1 cellular context compared by ENCODE assay signal in genomic region chr19:58575183-58576041, GRCh38.
A peak's percentile ranks its signal among the peaks of the same experiment; 100 is the strongest.
TF ChIP-seq lines count a peak whose summit lies in the region.

No MANE protein-coding gene starts in this region.

TF ChIP-seq in HepG2, 621 proteins besides CTCF, POLR2A, EP300 and RAD21 (continued from another document and continues in another):
- TF ChIP-seq ZMAT5 (CRISPR knock-in tag; IDR thresholded peaks at IDR 0.05; ENCODE audit: borderline replicate concordance, low read depth), result no peak
- no peak; the same call in 1 of the 2 replicates for TF ChIP-seq GATAD2A (CRISPR knock-in tag; IDR thresholded peaks at IDR 0.05)
- TF ChIP-seq ZNF558 (CRISPR knock-in tag; IDR thresholded peaks at IDR 0.05; ENCODE audit: borderline replicate concordance), result peak; percentile 30; the same call in 1 of the 2 replicates
- no peak for TF ChIP-seq CENPT (CRISPR knock-in tag; IDR thresholded peaks at IDR 0.05; ENCODE audit: low read depth)
- TF ChIP-seq RELA (CRISPR knock-in tag; IDR thresholded peaks at IDR 0.05), result no peak; the same call in 1 of the 2 replicates
- TF ChIP-seq ZNF234 (CRISPR knock-in tag; conservative IDR thresholded peaks at IDR 0.05), result no peak
- TF ChIP-seq IKZF5 (CRISPR knock-in tag; IDR thresholded peaks at IDR 0.05), result peak; percentile 39
- TF ChIP-seq ZNF362 (CRISPR knock-in tag; IDR thresholded peaks at IDR 0.05; ENCODE audit: borderline replicate concordance), result peak; percentile 61; the same call in 1 of the 2 replicates
- TF ChIP-seq, protein P1, sequence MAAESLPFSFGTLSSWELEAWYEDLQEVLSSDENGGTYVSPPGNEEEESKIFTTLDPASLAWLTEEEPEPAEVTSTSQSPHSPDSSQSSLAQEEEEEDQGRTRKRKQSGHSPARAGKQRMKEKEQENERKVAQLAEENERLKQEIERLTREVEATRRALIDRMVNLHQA (CRISPR knock-in tag; IDR thresholded peaks at IDR 0.05), result no peak
- peak; percentile 48; the same call in 1 of the 2 replicates for TF ChIP-seq FOSL1 (CRISPR knock-in tag; IDR thresholded peaks at IDR 0.05; ENCODE audit: borderline replicate concordance)
- peak; percentile 84; the same call in 1 of the 2 replicates for TF ChIP-seq MYNN (CRISPR knock-in tag; IDR thresholded peaks at IDR 0.05; ENCODE audit: low read depth)
- TF ChIP-seq, protein P2, sequence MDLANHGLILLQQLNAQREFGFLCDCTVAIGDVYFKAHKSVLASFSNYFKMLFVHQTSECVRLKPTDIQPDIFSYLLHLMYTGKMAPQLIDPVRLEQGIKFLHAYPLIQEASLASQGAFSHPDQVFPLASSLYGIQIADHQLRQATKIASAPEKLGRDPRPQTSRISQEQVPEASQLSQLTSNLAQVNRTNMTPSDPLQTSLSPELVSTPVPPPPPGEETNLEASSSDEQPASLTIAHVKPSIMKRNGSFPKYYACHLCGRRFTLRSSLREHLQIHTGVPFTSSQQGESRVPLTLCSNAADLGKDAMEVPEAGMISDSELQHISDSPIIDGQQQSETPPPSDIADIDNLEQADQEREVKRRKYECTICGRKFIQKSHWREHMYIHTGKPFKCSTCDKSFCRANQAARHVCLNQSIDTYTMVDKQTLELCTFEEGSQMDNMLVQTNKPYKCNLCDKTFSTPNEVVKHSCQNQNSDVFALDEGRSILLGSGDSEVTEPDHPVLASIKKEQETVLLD (CRISPR knock-in tag; IDR thresholded peaks at IDR 0.05; ENCODE audit: low read depth), result no peak
- peak; percentile 87; the same call in 1 of the 2 replicates for TF ChIP-seq KDM2A (CRISPR knock-in tag; IDR thresholded peaks at IDR 0.05; ENCODE audit: borderline replicate concordance, low read depth)
- TF ChIP-seq ZNF878 (CRISPR knock-in tag; IDR thresholded peaks at IDR 0.05), result no peak
- no peak for TF ChIP-seq ZNF850 (CRISPR knock-in tag; conservative IDR thresholded peaks at IDR 0.05)
- TF ChIP-seq FOXA3 (CRISPR knock-in tag; IDR thresholded peaks at IDR 0.05), result no peak
- TF ChIP-seq, protein P3, sequence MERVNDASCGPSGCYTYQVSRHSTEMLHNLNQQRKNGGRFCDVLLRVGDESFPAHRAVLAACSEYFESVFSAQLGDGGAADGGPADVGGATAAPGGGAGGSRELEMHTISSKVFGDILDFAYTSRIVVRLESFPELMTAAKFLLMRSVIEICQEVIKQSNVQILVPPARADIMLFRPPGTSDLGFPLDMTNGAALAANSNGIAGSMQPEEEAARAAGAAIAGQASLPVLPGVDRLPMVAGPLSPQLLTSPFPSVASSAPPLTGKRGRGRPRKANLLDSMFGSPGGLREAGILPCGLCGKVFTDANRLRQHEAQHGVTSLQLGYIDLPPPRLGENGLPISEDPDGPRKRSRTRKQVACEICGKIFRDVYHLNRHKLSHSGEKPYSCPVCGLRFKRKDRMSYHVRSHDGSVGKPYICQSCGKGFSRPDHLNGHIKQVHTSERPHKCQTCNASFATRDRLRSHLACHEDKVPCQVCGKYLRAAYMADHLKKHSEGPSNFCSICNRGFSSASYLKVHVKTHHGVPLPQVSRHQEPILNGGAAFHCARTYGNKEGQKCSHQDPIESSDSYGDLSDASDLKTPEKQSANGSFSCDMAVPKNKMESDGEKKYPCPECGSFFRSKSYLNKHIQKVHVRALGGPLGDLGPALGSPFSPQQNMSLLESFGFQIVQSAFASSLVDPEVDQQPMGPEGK (CRISPR knock-in tag; IDR thresholded peaks at IDR 0.05), result no peak
- TF ChIP-seq ZFYVE20 (CRISPR knock-in tag; IDR thresholded peaks at IDR 0.05; ENCODE audit: borderline replicate concordance, low read depth), result no peak
- no peak for TF ChIP-seq ZBTB10 (CRISPR knock-in tag; IDR thresholded peaks at IDR 0.05; ENCODE audit: borderline replicate concordance)
- no peak for TF ChIP-seq ARNT (IDR thresholded peaks at IDR 0.05)
- TF ChIP-seq U2AF2 (IDR thresholded peaks at IDR 0.05; ENCODE audit: low read depth, low read length), result no peak
- peak; percentile 77; the same call in 1 of the 2 replicates for TF ChIP-seq KDM5B (CRISPR knock-in tag; IDR thresholded peaks at IDR 0.05; ENCODE audit: borderline replicate concordance)
- TF ChIP-seq, protein P4, sequence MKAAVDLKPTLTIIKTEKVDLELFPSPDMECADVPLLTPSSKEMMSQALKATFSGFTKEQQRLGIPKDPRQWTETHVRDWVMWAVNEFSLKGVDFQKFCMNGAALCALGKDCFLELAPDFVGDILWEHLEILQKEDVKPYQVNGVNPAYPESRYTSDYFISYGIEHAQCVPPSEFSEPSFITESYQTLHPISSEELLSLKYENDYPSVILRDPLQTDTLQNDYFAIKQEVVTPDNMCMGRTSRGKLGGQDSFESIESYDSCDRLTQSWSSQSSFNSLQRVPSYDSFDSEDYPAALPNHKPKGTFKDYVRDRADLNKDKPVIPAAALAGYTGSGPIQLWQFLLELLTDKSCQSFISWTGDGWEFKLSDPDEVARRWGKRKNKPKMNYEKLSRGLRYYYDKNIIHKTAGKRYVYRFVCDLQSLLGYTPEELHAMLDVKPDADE (CRISPR knock-in tag; IDR thresholded peaks at IDR 0.05), result no peak
- TF ChIP-seq POLR2G (IDR thresholded peaks at IDR 0.05; ENCODE audit: low read depth, low read length), result peak; percentile 91
- peak; percentile 46; the same call in 1 of the 2 replicates for TF ChIP-seq MYC (CRISPR knock-in tag; IDR thresholded peaks at IDR 0.05; ENCODE audit: borderline replicate concordance)
- peak; percentile 63 for TF ChIP-seq RFXAP (CRISPR knock-in tag; IDR thresholded peaks at IDR 0.05; ENCODE audit: borderline replicate concordance)
- TF ChIP-seq ARHGAP35 (CRISPR knock-in tag; IDR thresholded peaks at IDR 0.05; ENCODE audit: borderline replicate concordance), result 0 out of 2 replicates have a peak, but pooled peaks have one; percentile 58
- TF ChIP-seq KLF13 (CRISPR knock-in tag; IDR thresholded peaks at IDR 0.05), result no peak
- TF ChIP-seq, protein P5, sequence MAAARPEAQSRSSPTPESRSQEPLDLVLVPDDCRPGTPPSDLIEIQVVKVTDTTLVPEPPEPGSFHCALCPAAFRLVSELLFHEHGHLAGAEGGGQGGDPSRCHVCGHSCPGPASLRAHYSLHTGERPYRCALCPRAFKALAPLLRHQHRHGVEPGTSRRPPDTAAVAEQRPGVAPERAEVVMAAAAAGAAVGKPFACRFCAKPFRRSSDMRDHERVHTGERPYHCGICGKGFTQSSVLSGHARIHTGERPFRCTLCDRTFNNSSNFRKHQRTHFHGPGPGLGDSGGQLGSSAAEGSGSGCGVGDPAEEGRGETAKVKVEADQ (CRISPR knock-in tag; IDR thresholded peaks at IDR 0.05; ENCODE audit: borderline replicate concordance), result no peak
- TF ChIP-seq ZNF296 (CRISPR knock-in tag; conservative IDR thresholded peaks at IDR 0.05), result no peak
- no peak for TF ChIP-seq ZNF619 (CRISPR knock-in tag; IDR thresholded peaks at IDR 0.05)
- TF ChIP-seq ZSCAN25 (CRISPR knock-in tag; IDR thresholded peaks at IDR 0.05), result peak; percentile 61; the same call in 1 of the 2 replicates
- peak; percentile 9; the same call in 1 of the 2 replicates for TF ChIP-seq HMG20B (CRISPR knock-in tag; conservative IDR thresholded peaks at IDR 0.05)
- no peak for TF ChIP-seq ZNF468 (CRISPR knock-in tag; IDR thresholded peaks at IDR 0.05)
- no peak; the same call in 1 of the 2 replicates for TF ChIP-seq ZNF124 (CRISPR knock-in tag; IDR thresholded peaks at IDR 0.05)
- peak; percentile 94; the same call in 1 of the 2 replicates for TF ChIP-seq ZNF598 (CRISPR knock-in tag; IDR thresholded peaks at IDR 0.05; ENCODE audit: borderline replicate concordance)
- TF ChIP-seq, protein P6, sequence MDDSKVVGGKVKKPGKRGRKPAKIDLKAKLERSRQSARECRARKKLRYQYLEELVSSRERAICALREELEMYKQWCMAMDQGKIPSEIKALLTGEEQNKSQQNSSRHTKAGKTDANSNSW (CRISPR knock-in tag; IDR thresholded peaks at IDR 0.05; ENCODE audit: borderline replicate concordance), result peak; percentile 68; the same call in 1 of the 2 replicates
- TF ChIP-seq ZBTB20 (CRISPR knock-in tag; IDR thresholded peaks at IDR 0.05; ENCODE audit: borderline replicate concordance, low read depth), result peak; percentile 82
- TF ChIP-seq, protein P7, sequence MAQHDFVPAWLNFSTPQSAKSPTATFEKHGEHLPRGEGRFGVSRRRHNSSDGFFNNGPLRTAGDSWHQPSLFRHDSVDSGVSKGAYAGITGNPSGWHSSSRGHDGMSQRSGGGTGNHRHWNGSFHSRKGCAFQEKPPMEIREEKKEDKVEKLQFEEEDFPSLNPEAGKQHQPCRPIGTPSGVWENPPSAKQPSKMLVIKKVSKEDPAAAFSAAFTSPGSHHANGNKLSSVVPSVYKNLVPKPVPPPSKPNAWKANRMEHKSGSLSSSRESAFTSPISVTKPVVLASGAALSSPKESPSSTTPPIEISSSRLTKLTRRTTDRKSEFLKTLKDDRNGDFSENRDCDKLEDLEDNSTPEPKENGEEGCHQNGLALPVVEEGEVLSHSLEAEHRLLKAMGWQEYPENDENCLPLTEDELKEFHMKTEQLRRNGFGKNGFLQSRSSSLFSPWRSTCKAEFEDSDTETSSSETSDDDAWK (CRISPR knock-in tag; IDR thresholded peaks at IDR 0.05), result no peak
- TF ChIP-seq FIP1L1 (IDR thresholded peaks at IDR 0.05; ENCODE audit: borderline replicate concordance, insufficient read depth, low read depth, low read length), result no peak
- no peak for TF ChIP-seq ZNF101 (CRISPR knock-in tag; IDR thresholded peaks at IDR 0.05; ENCODE audit: borderline replicate concordance, low read depth)
- TF ChIP-seq, protein P8, sequence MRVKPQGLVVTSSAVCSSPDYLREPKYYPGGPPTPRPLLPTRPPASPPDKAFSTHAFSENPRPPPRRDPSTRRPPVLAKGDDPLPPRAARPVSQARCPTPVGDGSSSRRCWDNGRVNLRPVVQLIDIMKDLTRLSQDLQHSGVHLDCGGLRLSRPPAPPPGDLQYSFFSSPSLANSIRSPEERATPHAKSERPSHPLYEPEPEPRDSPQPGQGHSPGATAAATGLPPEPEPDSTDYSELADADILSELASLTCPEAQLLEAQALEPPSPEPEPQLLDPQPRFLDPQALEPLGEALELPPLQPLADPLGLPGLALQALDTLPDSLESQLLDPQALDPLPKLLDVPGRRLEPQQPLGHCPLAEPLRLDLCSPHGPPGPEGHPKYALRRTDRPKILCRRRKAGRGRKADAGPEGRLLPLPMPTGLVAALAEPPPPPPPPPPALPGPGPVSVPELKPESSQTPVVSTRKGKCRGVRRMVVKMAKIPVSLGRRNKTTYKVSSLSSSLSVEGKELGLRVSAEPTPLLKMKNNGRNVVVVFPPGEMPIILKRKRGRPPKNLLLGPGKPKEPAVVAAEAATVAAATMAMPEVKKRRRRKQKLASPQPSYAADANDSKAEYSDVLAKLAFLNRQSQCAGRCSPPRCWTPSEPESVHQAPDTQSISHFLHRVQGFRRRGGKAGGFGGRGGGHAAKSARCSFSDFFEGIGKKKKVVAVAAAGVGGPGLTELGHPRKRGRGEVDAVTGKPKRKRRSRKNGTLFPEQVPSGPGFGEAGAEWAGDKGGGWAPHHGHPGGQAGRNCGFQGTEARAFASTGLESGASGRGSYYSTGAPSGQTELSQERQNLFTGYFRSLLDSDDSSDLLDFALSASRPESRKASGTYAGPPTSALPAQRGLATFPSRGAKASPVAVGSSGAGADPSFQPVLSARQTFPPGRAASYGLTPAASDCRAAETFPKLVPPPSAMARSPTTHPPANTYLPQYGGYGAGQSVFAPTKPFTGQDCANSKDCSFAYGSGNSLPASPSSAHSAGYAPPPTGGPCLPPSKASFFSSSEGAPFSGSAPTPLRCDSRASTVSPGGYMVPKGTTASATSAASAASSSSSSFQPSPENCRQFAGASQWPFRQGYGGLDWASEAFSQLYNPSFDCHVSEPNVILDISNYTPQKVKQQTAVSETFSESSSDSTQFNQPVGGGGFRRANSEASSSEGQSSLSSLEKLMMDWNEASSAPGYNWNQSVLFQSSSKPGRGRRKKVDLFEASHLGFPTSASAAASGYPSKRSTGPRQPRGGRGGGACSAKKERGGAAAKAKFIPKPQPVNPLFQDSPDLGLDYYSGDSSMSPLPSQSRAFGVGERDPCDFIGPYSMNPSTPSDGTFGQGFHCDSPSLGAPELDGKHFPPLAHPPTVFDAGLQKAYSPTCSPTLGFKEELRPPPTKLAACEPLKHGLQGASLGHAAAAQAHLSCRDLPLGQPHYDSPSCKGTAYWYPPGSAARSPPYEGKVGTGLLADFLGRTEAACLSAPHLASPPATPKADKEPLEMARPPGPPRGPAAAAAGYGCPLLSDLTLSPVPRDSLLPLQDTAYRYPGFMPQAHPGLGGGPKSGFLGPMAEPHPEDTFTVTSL (CRISPR knock-in tag; IDR thresholded peaks at IDR 0.05; ENCODE audit: borderline replicate concordance), result no peak
